8 cellular contexts compared by ENCODE assay signal in genomic region chr5:892390-893136, GRCh38. TPM values are rescaled to one million over a fixed set of nuclear protein-coding genes. Genes with fewer than 3 reads are reported as not detected.
A peak's percentile ranks its signal among the peaks of the same experiment; 100 is the strongest.
DNase-seq lines count a peak whose midpoint lies in the region; ATAC-seq and TF ChIP-seq lines count a peak whose summit lies in the region.

Gene BRD9, minus strand, starts transcription at chr5:892801. Its CDS starts 144 bp downstream, at chr5:892657.
A gene with protein sequence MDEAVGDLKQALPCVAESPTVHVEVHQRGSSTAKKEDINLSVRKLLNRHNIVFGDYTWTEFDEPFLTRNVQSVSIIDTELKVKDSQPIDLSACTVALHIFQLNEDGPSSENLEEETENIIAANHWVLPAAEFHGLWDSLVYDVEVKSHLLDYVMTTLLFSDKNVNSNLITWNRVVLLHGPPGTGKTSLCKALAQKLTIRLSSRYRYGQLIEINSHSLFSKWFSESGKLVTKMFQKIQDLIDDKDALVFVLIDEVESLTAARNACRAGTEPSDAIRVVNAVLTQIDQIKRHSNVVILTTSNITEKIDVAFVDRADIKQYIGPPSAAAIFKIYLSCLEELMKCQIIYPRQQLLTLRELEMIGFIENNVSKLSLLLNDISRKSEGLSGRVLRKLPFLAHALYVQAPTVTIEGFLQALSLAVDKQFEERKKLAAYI (plus strand): TSS chr5:892884. CDS start chr5:892999, 115 bp downstream.

- peaks cover 30% of the 10 kb centered on the region for H3K36me3 ChIP-seq in Panc1 (ENCODE audit: control insufficient read depth, insufficient read depth, low read length)

- in situ Hi-C loops in Panc1 (cut with HindIII; ENCODE audit: low pct_unique_long_range_greater_than_20kb, low sequenced_read_pairs), result no loop called here

- BruUV-seq in Panc1 (replicated peaks; lab: Mats Ljungman, UMichigan), result no TSS peak

- H3K36me3 Mint-ChIP-seq in activated T-helper 1 cell treated with anti-CD3 and anti-CD28 coated beads, Interleukin-12 subunit alpha, Interleukin-12 subunit beta, Interleukin-2, Interleukin-4 antibody, amounts not matched to agents 30 ng/mL and 10 ng/mL and 1 ng/mL, durations not matched to agents 14 hours and 24 hours and 36 hours (ENCODE audit: low read depth), result peaks cover 43% of the 10 kb centered on the region
- peaks cover 13% of the 10 kb centered on the region for H3K36me3 Mint-ChIP-seq in natural killer cell

- H3K4me1 ChIP-seq in Panc1 (ENCODE audit: control insufficient read depth, insufficient read depth, low read length), result peaks cover 23% of the 10 kb centered on the region

- H3K9me3 Mint-ChIP-seq in activated T-helper 1 cell treated with anti-CD3 and anti-CD28 coated beads, Interleukin-12 subunit alpha, Interleukin-12 subunit beta, Interleukin-2, Interleukin-4 antibody, amounts not matched to agents 30 ng/mL and 10 ng/mL and 1 ng/mL, durations not matched to agents 14 hours and 24 hours and 36 hours, result no peaks in the 10 kb centered on the region
- H3K9me3 Mint-ChIP-seq in natural killer cell, result no peaks in the 10 kb centered on the region

- no peaks in the 10 kb centered on the region for H3K27me3 Mint-ChIP-seq in activated T-helper 1 cell treated with anti-CD3 and anti-CD28 coated beads, Interleukin-12 subunit alpha, Interleukin-12 subunit beta, Interleukin-2, Interleukin-4 antibody, amounts not matched to agents 30 ng/mL and 10 ng/mL and 1 ng/mL, durations not matched to agents 14 hours and 24 hours and 36 hours (ENCODE audit: insufficient read depth)
- H3K27me3 Mint-ChIP-seq in natural killer cell (ENCODE audit: low read depth in 2 of 2), result no peaks in the 10 kb centered on the region

- H3K4me3 ChIP-seq in Panc1 (ENCODE audit: low read depth in 2 of 2, low read length in 2 of 2) (peak within 1 kb of the TSS; percentile 86 to 94), fibroblast of mammary gland (ENCODE audit: control insufficient read depth, low read depth, low read length) (peak within 1 kb of the TSS; percentile 92)

- POLR2A ChIA-PET in Panc1 (lab: Charles Lee), result no interaction called here

- no peaks in the 10 kb centered on the region for H3K27me3 ChIP-seq in Panc1 (ENCODE audit: control insufficient read depth, insufficient read depth, low read length)

- peak; percentile 97 for ATAC-seq in GM21390 (IDR thresholded peaks at IDR 0.05; ENCODE audit: unreplicated experiment)
- ATAC-seq in Panc1, result peak; percentile 95
- peak; percentile 93 to 98 (median 96) for ATAC-seq in natural killer cell

- no peaks in the 10 kb centered on the region for H3K9me3 ChIP-seq in Panc1 (ENCODE audit: control insufficient read depth, insufficient read depth, low read depth, low read length)

- peak within 1 kb of the TSS; percentile 90 for H3K27ac Mint-ChIP-seq in activated T-helper 1 cell treated with anti-CD3 and anti-CD28 coated beads, Interleukin-12 subunit alpha, Interleukin-12 subunit beta, Interleukin-2, Interleukin-4 antibody, amounts not matched to agents 30 ng/mL and 10 ng/mL and 1 ng/mL, durations not matched to agents 14 hours and 24 hours and 36 hours
- H3K27ac Mint-ChIP-seq in natural killer cell, result peak within 1 kb of the TSS; percentile 63 to 76

- TF ChIP-seq CTCF in Panc1 (IDR thresholded peaks at IDR 0.05) (no peak), fibroblast of mammary gland (conservative IDR thresholded peaks at IDR 0.05; ENCODE audit: control insufficient read depth, insufficient read depth, low read depth, low read length) (no peak), natural killer cell (IDR thresholded peaks at IDR 0.05) (no peak)

- peak within 1 kb of the TSS; percentile 92 for H3K4me3 Mint-ChIP-seq in activated T-helper 1 cell treated with anti-CD3 and anti-CD28 coated beads, Interleukin-12 subunit alpha, Interleukin-12 subunit beta, Interleukin-2, Interleukin-4 antibody, amounts not matched to agents 30 ng/mL and 10 ng/mL and 1 ng/mL, durations not matched to agents 14 hours and 24 hours and 36 hours
- peak within 1 kb of the TSS; percentile 83 for H3K4me3 Mint-ChIP-seq in natural killer cell

- CTCF ChIA-PET in Panc1 (lab: Charles Lee), result no interaction called here

- H3K27ac ChIP-seq in Panc1 (ENCODE audit: low read length), result peak within 1 kb of the TSS; percentile 94

- peaks cover 26% of the 10 kb centered on the region for H3K4me1 Mint-ChIP-seq in activated T-helper 1 cell treated with anti-CD3 and anti-CD28 coated beads, Interleukin-12 subunit alpha, Interleukin-12 subunit beta, Interleukin-2, Interleukin-4 antibody, amounts not matched to agents 30 ng/mL and 10 ng/mL and 1 ng/mL, durations not matched to agents 14 hours and 24 hours and 36 hours (ENCODE audit: low read depth)
- peaks cover 8 to 12% of the 10 kb centered on the region in 2 donors for H3K4me1 Mint-ChIP-seq in natural killer cell

- DNase-seq in DMS153 (lab: John Stamatoyannopoulos, UW) (peak; percentile 58), HUDEP-2 (lab: John Stamatoyannopoulos, UW; ENCODE audit: unreplicated experiment in 76 of 76) (peak in 74 of 76 experiments; percentile 4 to 86 (median 70)), Panc1 (ENCODE audit: low read depth, low spot score) (no peak), fibroblast of mammary gland (ENCODE audit: low read depth) (peak; percentile 65), natural killer cell (peak; percentile 80)
- peak; percentile 84 for DNase-seq in activated T-helper 1 cell treated with anti-CD3 and anti-CD28 coated beads, Interleukin-12 subunit alpha, Interleukin-12 subunit beta, Interleukin-2, Interleukin-4 antibody, amounts not matched to agents 30 ng/mL and 10 ng/mL and 1 ng/mL, durations not matched to agents 14 hours and 24 hours and 36 hours (ENCODE audit: low spot score)
- DNase-seq in stimulated activated naive CD4-positive, alpha-beta T cell treated with Interleukin-2 at 50 U/mL for 16 hours (lab: John Stamatoyannopoulos, UW), result peak; percentile 82

- intact Hi-C loops in Panc1 (cut with micrococcal nuclease; ENCODE audit: unreplicated experiment) (no loop called here), natural killer cell (cut with micrococcal nuclease) (no loop called here)
- intact Hi-C loops in activated T-helper 1 cell treated with anti-CD3 and anti-CD28 coated beads, Interleukin-12 subunit alpha, Interleukin-12 subunit beta, Interleukin-2, Interleukin-4 antibody, amounts not matched to agents 30 ng/mL and 10 ng/mL and 1 ng/mL, durations not matched to agents 14 hours and 24 hours and 36 hours (cut with micrococcal nuclease), result loop anchor here (1.0 to 10.0 kb wide), 6 partner anchors 110 to 902 kb away; partner anchors contain the start of genes CEP72, MRPL36, TPPP and ZDHHC11B

RNA-seq across cellular contexts. Expression of gene BRD9, which starts in this region (rescaled TPM):
- total RNA-seq in Panc1 (2021; ENCODE audit: unreplicated experiment) (64.3 TPM), natural killer cell (10 to 100 TPM; 59.7 to 80.0 (median 76.0) TPM)
- polyA plus RNA-seq in Panc1 (2012; ENCODE audit: insufficient read length), result 61.7 TPM
- total RNA-seq in activated T-helper 1 cell treated with anti-CD3 and anti-CD28 coated beads, Interleukin-12 subunit alpha, Interleukin-12 subunit beta, Interleukin-2, Interleukin-4 antibody, amounts not matched to agents 30 ng/mL and 10 ng/mL and 1 ng/mL, durations not matched to agents 14 hours and 24 hours and 36 hours, result 77.8 and 81.6 TPM in 2 replicates

RNA-seq across cellular contexts. Expression of the second gene that starts in this region (rescaled TPM):
- total RNA-seq in Panc1 (2021; ENCODE audit: unreplicated experiment) (45.9 TPM), natural killer cell (under 1 TPM; 0.45 to 0.57 (median 0.56) TPM)
- 22.9 TPM for polyA plus RNA-seq in Panc1 (2012; ENCODE audit: insufficient read length)
- total RNA-seq in activated T-helper 1 cell treated with anti-CD3 and anti-CD28 coated beads, Interleukin-12 subunit alpha, Interleukin-12 subunit beta, Interleukin-2, Interleukin-4 antibody, amounts not matched to agents 30 ng/mL and 10 ng/mL and 1 ng/mL, durations not matched to agents 14 hours and 24 hours and 36 hours, result 37.2 and 38.4 TPM in 2 replicates

Comparison
In these comparisons a context has a peak if more than half of its experiments do, and no peak if none do; other contexts are left out.
1. RNA of the second gene that starts in this region (total RNA-seq): 45.9 TPM in Panc1 (single experiment) and 37.2 to 38.4 TPM in activated T-helper 1 cell treated with anti-CD3 and anti-CD28 coated beads, Interleukin-12 subunit alpha, Interleukin-12 subunit beta, Interleukin-2, Interleukin-4 antibody, amounts not matched to agents 30 ng/mL and 10 ng/mL and 1 ng/mL, durations not matched to agents 14 hours and 24 hours and 36 hours; 0.45 to 0.57 TPM in natural killer cell; every median in the first group is over 10 times any median in the second.
2. Peak in every context shown above with its lines, with median percentiles within 50 percentile points of each other: ATAC-seq.